8 cellular contexts compared by ENCODE assay signal in genomic region chr2:85413592-85414421, GRCh38. TPM values are rescaled to one million over a fixed set of nuclear protein-coding genes. Genes with fewer than 3 reads are reported as not detected.
DNase-seq lines count a peak whose midpoint lies in the region; ATAC-seq and TF ChIP-seq lines count a peak whose summit lies in the region.

No MANE protein-coding gene starts in this region.

- ATAC-seq in heart right ventricle (peak in 5 of 8 donors; percentile 10 to 46 (median 31)), GM19328 (IDR thresholded peaks at IDR 0.05; ENCODE audit: unreplicated experiment) (no peak)

- WGBS in heart right ventricle, 2 donors: 6 to 8% methylated on average over 44 of the region's 44 CpGs

- H3K27ac ChIP-seq in heart right ventricle: peak overlapping the region in 1 of 10 donors; percentile 9

- peak; percentile 29 to 44 for DNase-seq in NOMO-1 (lab: John Stamatoyannopoulos, UW; ENCODE audit: unreplicated experiment in 2 of 2)
- DNase-seq in NOMO-1 treated with dmso at 0.1 percent for 144 hours (lab: John Stamatoyannopoulos, UW; ENCODE audit: unreplicated experiment): no peak
- DNase-seq in activated gamma-delta T cell treated with anti-CD3 and anti-CD28 coated beads, Interleukin-2, amount 50 U/mL, for 16 hours (ENCODE audit: low read depth): peak; percentile 29
- DNase-seq in heart right ventricle: no peak
- no peak for DNase-seq in retinal pigment epithelial cell (ENCODE audit: low read depth)
- DNase-seq in D341Med (ENCODE audit: low spot score): no peak
- DNase-seq in HuH-7.5 (ENCODE audit: low spot score): no peak

- H3K36me3 ChIP-seq in heart right ventricle: no peaks in the 10 kb centered on the region

- no peak for TF ChIP-seq CTCF in heart right ventricle (IDR thresholded peaks at IDR 0.05)
- TF ChIP-seq CTCF in retinal pigment epithelial cell (conservative IDR thresholded peaks at IDR 0.05; ENCODE audit: low read depth, low read length): peak; percentile 3

- peaks cover 4 to 58% (median 21%) of the 10 kb centered on the region in 9 donors for H3K4me1 ChIP-seq in heart right ventricle

- peaks cover 0 to 23% (median 9%) of the 10 kb centered on the region in 7 donors for H3K27me3 ChIP-seq in heart right ventricle

- intact Hi-C loops in heart right ventricle (cut with DNase I): no loop called here

- H3K4me3 ChIP-seq in heart right ventricle (peak overlapping the region in 9 of 10 donors; percentile 33 to 57 (median 49)), retinal pigment epithelial cell (ENCODE audit: low read length) (peak overlapping the region; percentile 64)

- no peaks in the 10 kb centered on the region for H3K9me3 ChIP-seq in heart right ventricle

RNA-seq across cellular contexts. Expression of gene CAPG, which starts 3.6 kb away (rescaled TPM):
- 10 to 100 TPM in 1 of 10 donors, 1 to 10 TPM in 8, under 1 TPM in 1; 0.83 to 30.4 (median 5.9) TPM for total RNA-seq in heart right ventricle
- 10 to 100 TPM in 1 of 2 donors, 1 to 10 TPM in 1; 8.8 to 17.1 TPM for polyA plus RNA-seq in heart right ventricle

RNA-seq across cellular contexts. Expression of gene SH2D6, which starts 4.7 kb away (rescaled TPM):
- total RNA-seq in heart right ventricle: under 1 TPM in 1 of 10 donors, not detected in 9; 0.72 TPM
- polyA plus RNA-seq in heart right ventricle: under 1 TPM; 0.06 to 0.51 TPM

RNA-seq across cellular contexts. Expression of gene ELMOD3, which starts 59.2 kb away (rescaled TPM):
- 10 to 100 TPM in 1 of 10 donors, 1 to 10 TPM in 9; 7.3 to 12.5 (median 8.8) TPM for total RNA-seq in heart right ventricle
- 10 to 100 TPM; 11.4 to 23.8 TPM for polyA plus RNA-seq in heart right ventricle

RNA-seq across cellular contexts. Expression of gene RETSAT, which starts 59.5 kb away (rescaled TPM):
- 10 to 100 TPM; 27.9 to 87.4 (median 35.6) TPM for total RNA-seq in heart right ventricle
- polyA plus RNA-seq in heart right ventricle: 10 to 100 TPM; 20.3 to 52.4 TPM

Comparison
In these comparisons a context has a peak if more than half of its experiments do, and no peak if none do; other contexts are left out.
1. DNase-seq: peak in NOMO-1 (2 of 2) and activated gamma-delta T cell treated with anti-CD3 and anti-CD28 coated beads, Interleukin-2, amount 50 U/mL, for 16 hours (single experiment); none in NOMO-1 treated with dmso at 0.1 percent for 144 hours (single experiment), heart right ventricle (0 of 2), retinal pigment epithelial cell (single experiment), D341Med (single experiment) and HuH-7.5 (single experiment).